ENCODE assay signal across 2 cellular contexts in genomic region chr11:77548552-77549439, GRCh38.
TF ChIP-seq lines count a peak whose summit lies in the region.

No MANE protein-coding gene starts in this region.

TF ChIP-seq in GM23338, 12 proteins besides CTCF, POLR2A, EP300 and RAD21 (continued from another document):
- TF ChIP-seq ETS1 (IDR thresholded peaks at IDR 0.05) (no peak), POLR2AphosphoS5 (IDR thresholded peaks at IDR 0.05; ENCODE audit: low read depth) (no peak), EZH2 (IDR thresholded peaks at IDR 0.05; ENCODE audit: low read depth, unreplicated experiment) (no peak), JUNB (IDR thresholded peaks at IDR 0.05; ENCODE audit: unreplicated experiment) (no peak), CREB1 (CRISPR knock-in tag; IDR thresholded peaks at IDR 0.05; ENCODE audit: low read depth) (no peak), ZNF331 (CRISPR knock-in tag; IDR thresholded peaks at IDR 0.05; ENCODE audit: low read depth) (no peak), REST (IDR thresholded peaks at IDR 0.05; ENCODE audit: unreplicated experiment) (no peak), EZH2phosphoT487 (IDR thresholded peaks at IDR 0.05; ENCODE audit: unreplicated experiment) (no peak)
- TF ChIP-seq, protein P1, sequence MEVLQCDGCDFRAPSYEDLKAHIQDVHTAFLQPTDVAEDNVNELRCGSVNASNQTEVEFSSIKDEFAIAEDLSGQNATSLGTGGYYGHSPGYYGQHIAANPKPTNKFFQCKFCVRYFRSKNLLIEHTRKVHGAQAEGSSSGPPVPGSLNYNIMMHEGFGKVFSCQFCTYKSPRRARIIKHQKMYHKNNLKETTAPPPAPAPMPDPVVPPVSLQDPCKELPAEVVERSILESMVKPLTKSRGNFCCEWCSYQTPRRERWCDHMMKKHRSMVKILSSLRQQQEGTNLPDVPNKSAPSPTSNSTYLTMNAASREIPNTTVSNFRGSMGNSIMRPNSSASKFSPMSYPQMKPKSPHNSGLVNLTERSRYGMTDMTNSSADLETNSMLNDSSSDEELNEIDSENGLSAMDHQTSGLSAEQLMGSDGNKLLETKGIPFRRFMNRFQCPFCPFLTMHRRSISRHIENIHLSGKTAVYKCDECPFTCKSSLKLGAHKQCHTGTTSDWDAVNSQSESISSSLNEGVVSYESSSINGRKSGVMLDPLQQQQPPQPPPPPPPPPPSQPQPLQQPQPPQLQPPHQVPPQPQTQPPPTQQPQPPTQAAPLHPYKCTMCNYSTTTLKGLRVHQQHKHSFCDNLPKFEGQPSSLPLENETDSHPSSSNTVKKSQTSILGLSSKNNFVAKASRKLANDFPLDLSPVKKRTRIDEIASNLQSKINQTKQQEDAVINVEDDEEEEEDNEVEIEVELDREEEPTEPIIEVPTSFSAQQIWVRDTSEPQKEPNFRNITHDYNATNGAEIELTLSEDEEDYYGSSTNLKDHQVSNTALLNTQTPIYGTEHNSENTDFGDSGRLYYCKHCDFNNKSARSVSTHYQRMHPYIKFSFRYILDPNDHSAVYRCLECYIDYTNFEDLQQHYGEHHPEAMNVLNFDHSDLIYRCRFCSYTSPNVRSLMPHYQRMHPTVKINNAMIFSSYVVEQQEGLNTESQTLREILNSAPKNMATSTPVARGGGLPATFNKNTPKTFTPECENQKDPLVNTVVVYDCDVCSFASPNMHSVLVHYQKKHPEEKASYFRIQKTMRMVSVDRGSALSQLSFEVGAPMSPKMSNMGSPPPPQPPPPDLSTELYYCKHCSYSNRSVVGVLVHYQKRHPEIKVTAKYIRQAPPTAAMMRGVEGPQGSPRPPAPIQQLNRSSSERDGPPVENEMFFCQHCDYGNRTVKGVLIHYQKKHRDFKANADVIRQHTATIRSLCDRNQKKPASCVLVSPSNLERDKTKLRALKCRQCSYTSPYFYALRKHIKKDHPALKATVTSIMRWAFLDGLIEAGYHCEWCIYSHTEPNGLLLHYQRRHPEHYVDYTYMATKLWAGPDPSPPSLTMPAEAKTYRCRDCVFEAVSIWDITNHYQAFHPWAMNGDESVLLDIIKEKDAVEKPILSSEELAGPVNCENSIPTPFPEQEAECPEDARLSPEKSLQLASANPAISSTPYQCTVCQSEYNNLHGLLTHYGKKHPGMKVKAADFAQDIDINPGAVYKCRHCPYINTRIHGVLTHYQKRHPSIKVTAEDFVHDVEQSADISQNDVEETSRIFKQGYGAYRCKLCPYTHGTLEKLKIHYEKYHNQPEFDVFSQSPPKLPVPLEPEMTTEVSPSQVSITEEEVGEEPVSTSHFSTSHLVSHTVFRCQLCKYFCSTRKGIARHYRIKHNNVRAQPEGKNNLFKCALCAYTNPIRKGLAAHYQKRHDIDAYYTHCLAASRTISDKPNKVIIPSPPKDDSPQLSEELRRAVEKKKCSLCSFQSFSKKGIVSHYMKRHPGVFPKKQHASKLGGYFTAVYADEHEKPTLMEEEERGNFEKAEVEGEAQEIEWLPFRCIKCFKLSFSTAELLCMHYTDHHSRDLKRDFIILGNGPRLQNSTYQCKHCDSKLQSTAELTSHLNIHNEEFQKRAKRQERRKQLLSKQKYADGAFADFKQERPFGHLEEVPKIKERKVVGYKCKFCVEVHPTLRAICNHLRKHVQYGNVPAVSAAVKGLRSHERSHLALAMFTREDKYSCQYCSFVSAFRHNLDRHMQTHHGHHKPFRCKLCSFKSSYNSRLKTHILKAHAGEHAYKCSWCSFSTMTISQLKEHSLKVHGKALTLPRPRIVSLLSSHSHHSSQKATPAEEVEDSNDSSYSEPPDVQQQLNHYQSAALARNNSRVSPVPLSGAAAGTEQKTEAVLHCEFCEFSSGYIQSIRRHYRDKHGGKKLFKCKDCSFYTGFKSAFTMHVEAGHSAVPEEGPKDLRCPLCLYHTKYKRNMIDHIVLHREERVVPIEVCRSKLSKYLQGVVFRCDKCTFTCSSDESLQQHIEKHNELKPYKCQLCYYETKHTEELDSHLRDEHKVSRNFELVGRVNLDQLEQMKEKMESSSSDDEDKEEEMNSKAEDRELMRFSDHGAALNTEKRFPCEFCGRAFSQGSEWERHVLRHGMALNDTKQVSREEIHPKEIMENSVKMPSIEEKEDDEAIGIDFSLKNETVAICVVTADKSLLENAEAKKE (CRISPR knock-in tag; IDR thresholded peaks at IDR 0.05): no peak

TF ChIP-seq in SK-N-SH, 30 proteins besides CTCF, POLR2A, EP300 and RAD21 (continued from another document):
- TF ChIP-seq REST (IDR thresholded peaks at IDR 0.05; ENCODE audit: low read depth, low read length): no peak
- no peak for TF ChIP-seq USF2 (IDR thresholded peaks at IDR 0.05; ENCODE audit: borderline replicate concordance, low read depth, low read length)
- TF ChIP-seq NRF1 (IDR thresholded peaks at IDR 0.05; ENCODE audit: low read depth, low read length): no peak
- no peak for TF ChIP-seq MXI1 (IDR thresholded peaks at IDR 0.05; ENCODE audit: low read depth, low read length)
- TF ChIP-seq POLR2AphosphoS5 (IDR thresholded peaks at IDR 0.05; ENCODE audit: low read depth, low read length): no peak
- no peak for TF ChIP-seq NFIC (IDR thresholded peaks at IDR 0.05; ENCODE audit: borderline replicate concordance)
